11 cellular contexts compared by ENCODE assay signal in genomic region chrX:2521092-2521926, GRCh38. TPM values are rescaled to one million over a fixed set of nuclear protein-coding genes. Genes with fewer than 3 reads are reported as not detected.
DNase-seq lines count a peak whose midpoint lies in the region; ATAC-seq and TF ChIP-seq lines count a peak whose summit lies in the region.
"Had no signal": no experiment of that assay in that cellular context is flagged by ENCODE, and none has a peak within 500 bp of the region (broad histone marks: within the 10 kb centered on the region; RNA-seq: fewer than 3 reads in every experiment).

No MANE protein-coding gene starts in this region.

- peak overlapping the region in 1 of 2 donors; percentile 6 for H3K27ac ChIP-seq in coronary artery
- H3K27ac ChIP-seq: neutrophil had no signal

- ATAC-seq in GM18909 (IDR thresholded peaks at IDR 0.05; ENCODE audit: poor library complexity, unreplicated experiment), result peak; percentile 85
- peak; percentile 76 for ATAC-seq in HG02623 (IDR thresholded peaks at IDR 0.05; ENCODE audit: unreplicated experiment)
- ATAC-seq in sciatic nerve, result peak; percentile 84

- DNase-seq in NAMALWA (ENCODE audit: low spot score) (peak; percentile 24), sciatic nerve (ENCODE audit: low spot score) (no peak), NCI-H2029 treated with DMSO at 0.1 percent for 48 hours (lab: John Stamatoyannopoulos, UW) (no peak), hepatic stellate cell (ENCODE audit: low spot score) (no peak), RKO (ENCODE audit: low spot score) (no peak), coronary artery (ENCODE audit: low spot score) (no peak)
- DNase-seq: foreskin melanocyte, NCI-H187 treated with DMSO at 0.1 percent for 48 hours had no signal

- H3K4me3 ChIP-seq in coronary artery, result no peak overlapping the region

- intact Hi-C loops in sciatic nerve (cut with DNase I), result no loop called here

- TF ChIP-seq CTCF in coronary artery (IDR thresholded peaks at IDR 0.05), result no peak

RNA-seq across cellular contexts. Expression of gene DHRSX, which starts 20.5 kb away (rescaled TPM):
- 26.7 TPM for total RNA-seq in sciatic nerve

RNA-seq across cellular contexts. Expression of gene ZBED1, which starts 20.5 kb away (rescaled TPM):
- total RNA-seq in sciatic nerve, result 34.6 TPM
